8 cellular contexts compared by ENCODE assay signal in the genomic region with DNA sequence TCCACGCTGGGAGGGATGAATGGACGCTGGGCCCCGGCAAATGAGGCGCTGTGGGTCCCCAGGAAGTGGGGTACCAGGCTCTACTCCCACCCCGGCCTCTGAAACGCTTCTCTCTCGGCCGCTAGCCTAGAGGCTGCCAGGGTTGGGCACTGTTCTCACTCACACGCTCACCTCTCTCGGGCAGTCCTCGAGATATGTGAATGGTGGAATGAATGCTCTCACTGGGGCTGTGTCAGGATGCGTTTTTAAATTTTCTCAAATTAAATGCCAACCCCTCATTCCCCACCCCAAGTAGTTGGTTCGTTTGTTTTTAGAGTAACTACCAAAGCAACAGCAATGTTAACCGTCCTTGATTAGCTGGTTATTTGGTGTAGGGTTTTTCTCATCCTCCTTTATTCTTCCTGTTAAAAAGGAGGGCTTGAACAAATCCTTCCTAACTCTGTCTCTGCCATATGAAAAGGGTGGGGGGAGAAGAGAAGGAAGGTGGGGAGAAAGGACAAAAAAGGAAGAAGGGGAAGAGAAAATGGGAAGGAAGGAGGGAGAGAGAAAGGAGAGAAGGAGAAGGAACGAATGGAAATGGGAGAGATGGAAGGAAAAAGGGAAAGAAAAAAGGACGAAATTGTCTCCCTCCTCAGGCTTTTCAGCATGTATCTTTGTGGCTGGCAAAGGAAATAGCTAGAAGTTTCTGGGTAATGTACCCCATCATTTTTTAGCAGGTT. TPM values are rescaled to one million over a fixed set of nuclear protein-coding genes. Genes with fewer than 3 reads are reported as not detected.
A peak's percentile ranks its signal among the peaks of the same experiment; 100 is the strongest.
DNase-seq lines count a peak whose midpoint lies in the region; ATAC-seq and TF ChIP-seq lines count a peak whose summit lies in the region.

No MANE protein-coding gene starts in this region.

- H3K4me1 Mint-ChIP-seq in activated T-helper 1 cell treated with anti-CD3 and anti-CD28 coated beads, Interleukin-12 subunit alpha, Interleukin-12 subunit beta, Interleukin-2, Interleukin-4 antibody, amounts not matched to agents 30 ng/mL and 10 ng/mL and 1 ng/mL, durations not matched to agents 14 hours and 24 hours and 36 hours (ENCODE audit: low read depth): peaks cover 42% of the 10 kb centered on the region

- H3K27me3 ChIP-seq in right lobe of liver: peaks cover 5 to 63% of the 10 kb centered on the region in 2 donors
- no peaks in the 10 kb centered on the region for H3K27me3 ChIP-seq in uterus

- no peak for DNase-seq in activated T-helper 1 cell treated with anti-CD3 and anti-CD28 coated beads, Interleukin-12 subunit alpha, Interleukin-12 subunit beta, Interleukin-2, Interleukin-4 antibody, amounts not matched to agents 30 ng/mL and 10 ng/mL and 1 ng/mL, durations not matched to agents 14 hours and 24 hours and 36 hours (ENCODE audit: low spot score)
- DNase-seq in right lobe of liver (no peak), uterus (no peak), midbrain (lab: John Stamatoyannopoulos, UW) (no peak)

- no peaks in the 10 kb centered on the region for H3K36me3 Mint-ChIP-seq in activated T-helper 1 cell treated with anti-CD3 and anti-CD28 coated beads, Interleukin-12 subunit alpha, Interleukin-12 subunit beta, Interleukin-2, Interleukin-4 antibody, amounts not matched to agents 30 ng/mL and 10 ng/mL and 1 ng/mL, durations not matched to agents 14 hours and 24 hours and 36 hours (ENCODE audit: low read depth)

- peaks cover 81% of the 10 kb centered on the region for H3K27me3 Mint-ChIP-seq in activated T-helper 1 cell treated with anti-CD3 and anti-CD28 coated beads, Interleukin-12 subunit alpha, Interleukin-12 subunit beta, Interleukin-2, Interleukin-4 antibody, amounts not matched to agents 30 ng/mL and 10 ng/mL and 1 ng/mL, durations not matched to agents 14 hours and 24 hours and 36 hours (ENCODE audit: insufficient read depth)

- H3K9me3 ChIP-seq in right lobe of liver: no peaks in the 10 kb centered on the region
- H3K9me3 ChIP-seq in uterus: no peaks in the 10 kb centered on the region

- H3K27ac Mint-ChIP-seq in activated T-helper 1 cell treated with anti-CD3 and anti-CD28 coated beads, Interleukin-12 subunit alpha, Interleukin-12 subunit beta, Interleukin-2, Interleukin-4 antibody, amounts not matched to agents 30 ng/mL and 10 ng/mL and 1 ng/mL, durations not matched to agents 14 hours and 24 hours and 36 hours: no peak overlapping the region

- intact Hi-C loops in activated T-helper 1 cell treated with anti-CD3 and anti-CD28 coated beads, Interleukin-12 subunit alpha, Interleukin-12 subunit beta, Interleukin-2, Interleukin-4 antibody, amounts not matched to agents 30 ng/mL and 10 ng/mL and 1 ng/mL, durations not matched to agents 14 hours and 24 hours and 36 hours (cut with micrococcal nuclease): loop anchor here (1.0 to 10.0 kb wide), 4 partner anchors 281 to 664 kb away; no protein-coding TSS in a partner anchor
- intact Hi-C loops in right lobe of liver (cut with DNase I): loop anchor here (5.0 to 10.0 kb wide), 3 partner anchors 396 to 926 kb away; no protein-coding TSS in a partner anchor
- intact Hi-C loops in uterus (cut with DNase I; ENCODE audit: low total_unique reads): loop anchor here (5.0 kb wide), 1 partner anchor 404 kb away; no protein-coding TSS in a partner anchor

- 20% methylated on average over 8 of the region's 16 CpGs for WGBS in right lobe of liver (ENCODE audit: insufficient coverage, low coverage, low lambda C conversion rate, missing lambda C conversion rate)

- no peak overlapping the region for H3K27ac ChIP-seq in right lobe of liver
- peak overlapping the region; percentile 87 to 98 for H3K27ac ChIP-seq in uterus

- H3K4me1 ChIP-seq in right lobe of liver (peaks cover 0 to 31% (median 0%) of the 10 kb centered on the region in 4 donors), uterus (no peaks in the 10 kb centered on the region)

- ATAC-seq in HG02588 (IDR thresholded peaks at IDR 0.05; ENCODE audit: unreplicated experiment): peak; percentile 3
- no peak for ATAC-seq in right lobe of liver
- no peak for ATAC-seq in HG02973 (IDR thresholded peaks at IDR 0.05; ENCODE audit: unreplicated experiment)
- no peak for ATAC-seq in HG02763 (IDR thresholded peaks at IDR 0.05; ENCODE audit: unreplicated experiment)

- TF ChIP-seq POLR2A in right lobe of liver (IDR thresholded peaks at IDR 0.05): no peak
- no peak for TF ChIP-seq POLR2A in uterus (IDR thresholded peaks at IDR 0.05)

- H3K4me3 Mint-ChIP-seq in activated T-helper 1 cell treated with anti-CD3 and anti-CD28 coated beads, Interleukin-12 subunit alpha, Interleukin-12 subunit beta, Interleukin-2, Interleukin-4 antibody, amounts not matched to agents 30 ng/mL and 10 ng/mL and 1 ng/mL, durations not matched to agents 14 hours and 24 hours and 36 hours: peak overlapping the region; percentile 86

- no peak for TF ChIP-seq CTCF in right lobe of liver (IDR thresholded peaks at IDR 0.05)
- TF ChIP-seq CTCF in uterus (IDR thresholded peaks at IDR 0.05): no peak

- H3K36me3 ChIP-seq in right lobe of liver (no peaks in the 10 kb centered on the region), uterus (no peaks in the 10 kb centered on the region)

- H3K4me3 ChIP-seq in GM08714 (ENCODE audit: low read length) (peak overlapping the region; percentile 70), right lobe of liver (peak overlapping the region; percentile 12 to 43 (median 23)), uterus (peak overlapping the region; percentile 56 to 84)

- no peaks in the 10 kb centered on the region for H3K9me3 Mint-ChIP-seq in activated T-helper 1 cell treated with anti-CD3 and anti-CD28 coated beads, Interleukin-12 subunit alpha, Interleukin-12 subunit beta, Interleukin-2, Interleukin-4 antibody, amounts not matched to agents 30 ng/mL and 10 ng/mL and 1 ng/mL, durations not matched to agents 14 hours and 24 hours and 36 hours

RNA-seq across cellular contexts. Expression of gene EBF1, which starts 1.4 kb away (rescaled TPM):
- not detected in 2 replicates for total RNA-seq in activated T-helper 1 cell treated with anti-CD3 and anti-CD28 coated beads, Interleukin-12 subunit alpha, Interleukin-12 subunit beta, Interleukin-2, Interleukin-4 antibody, amounts not matched to agents 30 ng/mL and 10 ng/mL and 1 ng/mL, durations not matched to agents 14 hours and 24 hours and 36 hours
- under 1 TPM; 0.06 to 0.51 (median 0.26) TPM for total RNA-seq in right lobe of liver
- total RNA-seq in uterus: 10 to 100 TPM; 16.2 to 82.6 (median 29.2) TPM

Comparison
In these comparisons a context has a peak if more than half of its experiments do, and no peak if none do; other contexts are left out.
1. H3K27ac ChIP-seq: peak in uterus (2 of 2); none in right lobe of liver (0 of 3).
2. RNA of gene EBF1, which starts 1.4 kb away (total RNA-seq): 16.2 to 82.6 TPM in uterus; 0.06 to 0.51 TPM in right lobe of liver and not detected in activated T-helper 1 cell treated with anti-CD3 and anti-CD28 coated beads, Interleukin-12 subunit alpha, Interleukin-12 subunit beta, Interleukin-2, Interleukin-4 antibody, amounts not matched to agents 30 ng/mL and 10 ng/mL and 1 ng/mL, durations not matched to agents 14 hours and 24 hours and 36 hours; every median in the first group is over 10 times any median in the second.
3. Peak in every context shown above with its lines, with median percentiles within 50 percentile points of each other: H3K4me3 ChIP-seq.